25 cellular contexts compared by ENCODE assay signal in the genomic region with DNA sequence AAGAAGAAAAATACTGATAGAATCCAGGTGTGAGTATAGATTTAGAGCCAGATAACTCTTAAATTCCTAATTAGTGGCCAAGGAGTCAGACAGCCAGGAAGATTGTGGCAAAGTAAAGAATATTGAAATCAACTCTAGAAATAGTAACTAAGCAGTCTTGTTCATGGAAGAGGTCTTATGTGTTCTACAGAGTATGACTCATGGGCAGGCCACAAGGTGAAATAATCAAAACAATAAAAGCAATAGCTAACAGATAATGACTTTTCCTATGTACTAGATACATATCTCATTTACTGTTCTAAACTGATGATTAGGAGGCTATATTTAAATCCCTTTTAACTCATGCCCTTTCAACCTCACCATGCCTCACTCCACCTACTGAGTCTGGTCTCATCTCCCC.
A peak's percentile ranks its signal among the peaks of the same experiment; 100 is the strongest.
DNase-seq lines count a peak whose midpoint lies in the region; ATAC-seq and TF ChIP-seq lines count a peak whose summit lies in the region.
"Had no signal": no experiment of that assay in that cellular context is flagged by ENCODE, and none has a peak within 500 bp of the region (broad histone marks: within the 10 kb centered on the region; RNA-seq: fewer than 3 reads in every experiment).

No MANE protein-coding gene starts in this region.

- no peak overlapping the region for H3K4me3 ChIP-seq in breast epithelium
- H3K4me3 ChIP-seq in astrocyte of the spinal cord (ENCODE audit: low read depth, low read length) = no peak overlapping the region
- H3K4me3 ChIP-seq: ascending aorta, MG63, skin epidermis, thyroid gland had no signal

- BruUV-seq in MCF 10A (replicated peaks; lab: Mats Ljungman, UMichigan) = no TSS peak

- no peaks in the 10 kb centered on the region for H3K36me3 Mint-ChIP-seq in MCF 10A (ENCODE audit: insufficient read depth, unreplicated experiment)
- H3K36me3 Mint-ChIP-seq in activated naive CD8-positive, alpha-beta T cell treated with anti-CD3 and anti-CD28 coated beads, Interleukin-2, amount 50 U/mL, for 24 hours (ENCODE audit: low read depth) = no peaks in the 10 kb centered on the region
- H3K36me3 Mint-ChIP-seq: activated naive CD4-positive, alpha-beta T cell treated with anti-CD3 and anti-CD28 coated beads, Interleukin-2, amount 50 U/mL, for 24 hours; CD4-positive, alpha-beta memory T cell; natural killer cell had no signal

- H3K4me1 Mint-ChIP-seq in MCF 10A (ENCODE audit: insufficient read depth, unreplicated experiment) = peaks cover 10% of the 10 kb centered on the region
- no peaks in the 10 kb centered on the region for H3K4me1 Mint-ChIP-seq in activated naive CD8-positive, alpha-beta T cell treated with anti-CD3 and anti-CD28 coated beads, Interleukin-2, amount 50 U/mL, for 24 hours
- H3K4me1 Mint-ChIP-seq: activated naive CD4-positive, alpha-beta T cell treated with anti-CD3 and anti-CD28 coated beads, Interleukin-2, amount 50 U/mL, for 24 hours; activated T-helper 17 cell treated with anti-CD3 and anti-CD28 coated beads, Interleukin-2, amount 50 U/mL, for 72 hours; CD4-positive, alpha-beta memory T cell; natural killer cell; stimulated activated naive CD8-positive, alpha-beta T cell treated with anti-CD3 and anti-CD28 coated beads, Interleukin-15, amount 100 ng/mL, for 72 hours had no signal

- no peak for TF ChIP-seq POLR2A in breast epithelium (IDR thresholded peaks at IDR 0.05)

- no peaks in the 10 kb centered on the region for H3K9me3 ChIP-seq in breast epithelium
- H3K9me3 ChIP-seq: ascending aorta, MG63, thyroid gland had no signal

- POLR2A ChIA-PET in MCF 10A (lab: Yijun Ruan, JAX) = interaction anchor here (0.9 kb wide), 1 partner anchor 17 kb away, joined by 3 read pairs; no protein-coding TSS in a partner anchor

- H3K27ac Mint-ChIP-seq in MCF 10A (ENCODE audit: low read depth, unreplicated experiment) = no peak overlapping the region
- H3K27ac Mint-ChIP-seq in activated naive CD8-positive, alpha-beta T cell treated with anti-CD3 and anti-CD28 coated beads, Interleukin-2, amount 50 U/mL, for 24 hours = no peak overlapping the region
- H3K27ac Mint-ChIP-seq: activated CD8-positive, alpha-beta T cell treated with anti-CD3 and anti-CD28 coated beads for 36 hours; activated naive CD4-positive, alpha-beta T cell treated with anti-CD3 and anti-CD28 coated beads, Interleukin-2, amount 50 U/mL, for 24 hours; activated T-helper 17 cell treated with anti-CD3 and anti-CD28 coated beads, Interleukin-2, amount 50 U/mL, for 72 hours; CD4-positive, alpha-beta memory T cell; natural killer cell; stimulated activated naive CD8-positive, alpha-beta T cell treated with anti-CD3 and anti-CD28 coated beads, Interleukin-15, amount 100 ng/mL, for 72 hours had no signal

- H3K36me3 ChIP-seq in breast epithelium = no peaks in the 10 kb centered on the region
- H3K36me3 ChIP-seq: ascending aorta, MG63, thyroid gland had no signal

- H3K9me3 Mint-ChIP-seq in MCF 10A (ENCODE audit: unreplicated experiment) = no peaks in the 10 kb centered on the region
- H3K9me3 Mint-ChIP-seq in activated naive CD8-positive, alpha-beta T cell treated with anti-CD3 and anti-CD28 coated beads, Interleukin-2, amount 50 U/mL, for 24 hours = peaks cover 6% of the 10 kb centered on the region
- H3K9me3 Mint-ChIP-seq: activated naive CD4-positive, alpha-beta T cell treated with anti-CD3 and anti-CD28 coated beads, Interleukin-2, amount 50 U/mL, for 24 hours had no signal

- CTCF ChIA-PET in MCF 10A (lab: Yijun Ruan, JAX) = interaction anchor here (1.0 kb wide), 1 partner anchor 236 kb away, joined by 3 read pairs; no protein-coding TSS in a partner anchor

- H3K27me3 Mint-ChIP-seq in MCF 10A (ENCODE audit: insufficient read depth, unreplicated experiment) = no peaks in the 10 kb centered on the region
- H3K27me3 Mint-ChIP-seq in activated naive CD8-positive, alpha-beta T cell treated with anti-CD3 and anti-CD28 coated beads, Interleukin-2, amount 50 U/mL, for 24 hours = no peaks in the 10 kb centered on the region
- H3K27me3 Mint-ChIP-seq: activated CD8-positive, alpha-beta T cell treated with anti-CD3 and anti-CD28 coated beads for 36 hours; activated T-helper 17 cell treated with anti-CD3 and anti-CD28 coated beads, Interleukin-2, amount 50 U/mL, for 72 hours; stimulated activated naive CD8-positive, alpha-beta T cell treated with anti-CD3 and anti-CD28 coated beads, Interleukin-15, amount 100 ng/mL, for 72 hours had no signal

- H3K27me3 ChIP-seq in breast epithelium = no peaks in the 10 kb centered on the region
- H3K27me3 ChIP-seq: ascending aorta, MG63, thyroid gland had no signal

- in situ Hi-C loops in astrocyte of the spinal cord (cut with HindIII; ENCODE audit: low sequenced_read_pairs) = no loop called here

- no peak for ATAC-seq in activated naive CD8-positive, alpha-beta T cell treated with anti-CD3 and anti-CD28 coated beads, Interleukin-2, amount 50 U/mL, for 24 hours
- ATAC-seq: activated CD8-positive, alpha-beta T cell treated with anti-CD3 and anti-CD28 coated beads for 36 hours; activated T-helper 17 cell treated with anti-CD3 and anti-CD28 coated beads, Interleukin-2, amount 50 U/mL, for 72 hours; esophagus mucosa; natural killer cell; stimulated activated naive CD8-positive, alpha-beta T cell treated with anti-CD3 and anti-CD28 coated beads, Interleukin-15, amount 100 ng/mL, for 72 hours had no signal

- no peak overlapping the region for H3K27ac ChIP-seq in breast epithelium
- H3K27ac ChIP-seq: ascending aorta, skin epidermis, thyroid gland had no signal

- intact Hi-C loops in MCF 10A (cut with micrococcal nuclease) (no loop called here), breast epithelium (cut with DNase I; ENCODE audit: low total_unique reads) (no loop called here)

- TF ChIP-seq CTCF in MCF 10A (IDR thresholded peaks at IDR 0.05; ENCODE audit: unreplicated experiment) (no peak), breast epithelium (IDR thresholded peaks at IDR 0.05) (no peak), astrocyte of the spinal cord (IDR thresholded peaks at IDR 0.05; ENCODE audit: low read depth, low read length) (no peak)

- DNase-seq in MCF 10A (ENCODE audit: unreplicated experiment) (peak; percentile 25), breast epithelium (ENCODE audit: low spot score in 2 of 2) (no peak), astrocyte of the spinal cord (ENCODE audit: low read depth, low spot score) (peak; percentile 52), fibroblast of peridontal ligament (ENCODE audit: extremely low read depth) (peak; percentile 9), smooth muscle cell of the brain vasculature (ENCODE audit: low read depth, low spot score) (peak; percentile 24), SIG-M5 (lab: John Stamatoyannopoulos, UW) (no peak)
- DNase-seq in activated CD4-positive, alpha-beta T cell treated with anti-CD3 and anti-CD28 coated beads, Interleukin-2, amount 50 U/mL, for 48 hours = no peak
- DNase-seq in activated naive CD8-positive, alpha-beta T cell treated with anti-CD3 and anti-CD28 coated beads, Interleukin-2, amount 50 U/mL, for 24 hours = no peak
- DNase-seq: 8988T; activated CD8-positive, alpha-beta T cell treated with anti-CD3 and anti-CD28 coated beads for 36 hours; CD4-positive, alpha-beta memory T cell; DMS 273 treated with DMSO at 0.1 percent for 48 hours; effector CD4-positive, alpha-beta T cell; MG63; natural killer cell; NCI-H2029; NCI-H526 treated with DMSO at 0.1 percent for 48 hours; stimulated activated CD8-positive, alpha-beta memory T cell treated with anti-CD3 and anti-CD28 coated beads, Interleukin-4, amount 100 ng/mL, for 48 hours; stimulated activated naive CD8-positive, alpha-beta T cell treated with anti-CD3 and anti-CD28 coated beads, Interleukin-15, amount 100 ng/mL, for 72 hours; thyroid gland had no signal

- no peak overlapping the region for H3K4me3 Mint-ChIP-seq in MCF 10A (ENCODE audit: unreplicated experiment)
- H3K4me3 Mint-ChIP-seq in activated naive CD8-positive, alpha-beta T cell treated with anti-CD3 and anti-CD28 coated beads, Interleukin-2, amount 50 U/mL, for 24 hours = no peak overlapping the region
- H3K4me3 Mint-ChIP-seq: activated CD8-positive, alpha-beta T cell treated with anti-CD3 and anti-CD28 coated beads for 36 hours; activated naive CD4-positive, alpha-beta T cell treated with anti-CD3 and anti-CD28 coated beads, Interleukin-2, amount 50 U/mL, for 24 hours; activated T-helper 17 cell treated with anti-CD3 and anti-CD28 coated beads, Interleukin-2, amount 50 U/mL, for 72 hours; natural killer cell; stimulated activated naive CD8-positive, alpha-beta T cell treated with anti-CD3 and anti-CD28 coated beads, Interleukin-15, amount 100 ng/mL, for 72 hours had no signal

- H3K4me1 ChIP-seq in breast epithelium = no peaks in the 10 kb centered on the region
- H3K4me1 ChIP-seq: ascending aorta, thyroid gland had no signal

Comparison
In these comparisons a context has a peak if more than half of its experiments do, and no peak if none do; other contexts are left out.
1. DNase-seq: peak in MCF 10A (single experiment), astrocyte of the spinal cord (single experiment), fibroblast of peridontal ligament (single experiment) and smooth muscle cell of the brain vasculature (single experiment); none in breast epithelium (0 of 2), activated CD4-positive, alpha-beta T cell treated with anti-CD3 and anti-CD28 coated beads, Interleukin-2, amount 50 U/mL, for 48 hours (0 of 2), activated naive CD8-positive, alpha-beta T cell treated with anti-CD3 and anti-CD28 coated beads, Interleukin-2, amount 50 U/mL, for 24 hours (single experiment) and SIG-M5 (single experiment).